28 cellular contexts compared by ENCODE assay signal in the genomic region with DNA sequence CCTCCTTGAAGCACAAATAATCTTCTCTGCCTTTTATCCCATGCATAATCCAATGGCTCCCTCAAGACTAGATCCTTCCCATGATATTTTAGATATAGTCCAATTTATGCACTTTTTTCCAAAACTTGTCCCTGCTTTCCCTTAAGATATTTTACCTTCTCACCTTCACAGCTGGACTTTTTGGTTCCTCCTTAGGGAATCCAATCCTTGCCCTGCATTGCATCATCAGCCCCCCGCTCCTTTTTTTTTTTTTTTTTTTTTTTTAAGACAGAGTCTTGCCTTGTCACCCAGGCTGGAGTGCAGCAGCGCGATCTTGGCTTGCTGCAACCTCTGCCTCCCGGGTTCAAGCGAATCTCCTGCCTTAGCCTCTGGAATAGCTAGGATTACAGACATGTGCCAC.
"Had no signal": no experiment of that assay in that cellular context is flagged by ENCODE, and none has a peak within 500 bp of the region (broad histone marks: within the 10 kb centered on the region; RNA-seq: fewer than 3 reads in every experiment).

No MANE protein-coding gene starts in this region.

- H3K36me3 ChIP-seq: colonic mucosa, esophagus muscularis mucosa, esophagus squamous epithelium, gastrocnemius medialis, gastroesophageal sphincter, heart left ventricle had no signal

- DNase-seq: colonic mucosa; cortex of kidney; dermis blood vessel endothelial cell; dorsolateral prefrontal cortex; effector CD4-positive, alpha-beta T cell; effector CD8-positive, alpha-beta T cell; effector memory CD4-positive, alpha-beta T cell; effector memory CD8-positive, alpha-beta T cell; endodermal cell; erythroblast; esophagus squamous epithelium; foreskin fibroblast; foreskin keratinocyte; foreskin melanocyte; gastrocnemius medialis; glutamatergic neuron; head of caudate nucleus; heart left ventricle had no signal

- H3K27ac Mint-ChIP-seq: dendritic cell treated with granulocyte-macrophage colony-stimulating factor and Interleukin-4, amounts not matched to agents 40 ng/mL and 50 ng/mL, for 4 days; effector memory CD8-positive, alpha-beta T cell; endodermal cell had no signal

- FAIRE-seq: colon, endometrium, endothelial cell of umbilical vein, frontal cortex had no signal

- H3K9me3 Mint-ChIP-seq: dendritic cell treated with granulocyte-macrophage colony-stimulating factor and Interleukin-4, amounts not matched to agents 40 ng/mL and 50 ng/mL, for 4 days; effector memory CD8-positive, alpha-beta T cell; endodermal cell had no signal

- H3K27me3 ChIP-seq: colonic mucosa, dorsolateral prefrontal cortex, esophagus muscularis mucosa, esophagus squamous epithelium, foreskin keratinocyte, gastrocnemius medialis, gastroesophageal sphincter, heart left ventricle had no signal

- H3K4me1 Mint-ChIP-seq: endodermal cell had no signal

- H3K4me3 ChIP-seq: colonic mucosa, coronary artery, dorsolateral prefrontal cortex, esophagus muscularis mucosa, esophagus squamous epithelium, gastrocnemius medialis, gastroesophageal sphincter, heart left ventricle had no signal

- H3K9me3 ChIP-seq: colonic mucosa, esophagus squamous epithelium, gastrocnemius medialis, gastroesophageal sphincter, heart left ventricle had no signal

- H3K27me3 Mint-ChIP-seq: dendritic cell treated with granulocyte-macrophage colony-stimulating factor and Interleukin-4, amounts not matched to agents 40 ng/mL and 50 ng/mL, for 4 days had no signal

- H3K4me3 Mint-ChIP-seq: dendritic cell treated with granulocyte-macrophage colony-stimulating factor and Interleukin-4, amounts not matched to agents 40 ng/mL and 50 ng/mL, for 4 days; effector memory CD8-positive, alpha-beta T cell; endodermal cell had no signal

- ATAC-seq: effector memory CD8-positive, alpha-beta T cell; esophagus mucosa; foreskin keratinocyte; gastrocnemius medialis; gastroesophageal sphincter; heart left ventricle had no signal

- H3K27ac ChIP-seq: colonic mucosa, coronary artery, dorsolateral prefrontal cortex, epithelial cell of prostate, esophagus muscularis mucosa, esophagus squamous epithelium, foreskin keratinocyte, gastrocnemius medialis, gastroesophageal sphincter, heart left ventricle had no signal

- H3K4me1 ChIP-seq: colonic mucosa, esophagus muscularis mucosa, esophagus squamous epithelium, foreskin keratinocyte, gastrocnemius medialis, gastroesophageal sphincter, heart left ventricle had no signal
